In genomic region chr17:47126835-47127234, GRCh38 we compare ENCODE assay signal across 8 cellular contexts.
A peak's percentile ranks its signal among the peaks of the same experiment; 100 is the strongest.
DNase-seq lines count a peak whose midpoint lies in the region; ATAC-seq and TF ChIP-seq lines count a peak whose summit lies in the region.
"Not testable (repeated sequence)": the region's sequence is repeated elsewhere in the genome, so short reads cannot be mapped to it uniquely, and the experiment has no call there.

No MANE protein-coding gene starts in this region.

- not testable (repeated sequence) for H3K4me1 ChIP-seq in HEK293 (ENCODE audit: control insufficient read depth, insufficient read depth, low read length); mesenchymal stem cell (ENCODE audit: control insufficient read depth, insufficient read depth, low read depth, low read length)
- H3K4me1 ChIP-seq in thyroid gland = peaks cover 4 to 11% of the 10 kb centered on the region in 2 donors

- H3K36me3 ChIP-seq in HEK293 (ENCODE audit: control insufficient read depth in 2 of 2, insufficient read depth in 1 of 2, low read length in 2 of 2) = peaks cover 87% of the 10 kb centered on the region in 2 experiments
- H3K36me3 ChIP-seq in mesenchymal stem cell (ENCODE audit: control insufficient read depth in 1 of 2, insufficient read depth in 2 of 2, low read depth in 1 of 2, low read length in 2 of 2) = peaks cover 38 to 87% of the 10 kb centered on the region in 2 experiments
- peaks cover 29 to 30% of the 10 kb centered on the region in 2 donors for H3K36me3 ChIP-seq in thyroid gland

- H3K18ac ChIP-seq in mesenchymal stem cell (ENCODE audit: low read depth in 1 of 2, low read length in 2 of 2) = not testable (repeated sequence)

- H3K4me3 Mint-ChIP-seq in WTC11 = not testable (repeated sequence)

- not testable (repeated sequence) for H2AFZ ChIP-seq in mesenchymal stem cell (ENCODE audit: low read depth, low read length)

- H3K14ac ChIP-seq in mesenchymal stem cell (ENCODE audit: low read length in 2 of 2) = not testable (repeated sequence)

- peak; percentile 13 for DNase-seq in AG10803 (ENCODE audit: low read depth)
- not testable (repeated sequence) for DNase-seq in WTC11 (ENCODE audit: low spot score); mesenchymal stem cell
- peak; percentile 9 for DNase-seq in amniotic epithelial cell (ENCODE audit: low read depth)
- peak; percentile 35 for DNase-seq in choroid plexus epithelial cell (ENCODE audit: low read depth)
- peak; percentile 14 for DNase-seq in iris pigment epithelial cell (ENCODE audit: low read depth)
- peak in 1 of 2 donors; percentile 27 for DNase-seq in thyroid gland

- intact Hi-C loops in thyroid gland (cut with DNase I) = not testable (repeated sequence)

- H3K4ac ChIP-seq in mesenchymal stem cell (ENCODE audit: low read depth in 1 of 2, low read length in 2 of 2) = not testable (repeated sequence)

- H3K4me1 Mint-ChIP-seq in WTC11 = not testable (repeated sequence)

- not testable (repeated sequence) for H3K27ac ChIP-seq in HEK293 (ENCODE audit: extremely low read depth, low read depth, low read length); mesenchymal stem cell (ENCODE audit: low read length, poor library complexity, severe bottlenecking)
- H3K27ac ChIP-seq in thyroid gland = peak overlapping the region in 2 of 3 donors; percentile 44 to 65

- not testable (repeated sequence) for H3K27me3 Mint-ChIP-seq in WTC11 (ENCODE audit: low read depth)

- not testable (repeated sequence) for H3K4me2 ChIP-seq in mesenchymal stem cell (ENCODE audit: low read length, poor library complexity, severe bottlenecking)

- H4K8ac ChIP-seq in mesenchymal stem cell (ENCODE audit: low read length) = peak overlapping the region; percentile 37

- CTCF ChIA-PET in HEK293 (lab: Yijun Ruan, JAX) = interaction anchor here (0.8 to 1.0 kb wide), 3 partner anchors 75 to 190 kb away, joined by 3 to 5 read pairs (median 4); no protein-coding TSS in a partner anchor
- CTCF ChIA-PET in WTC11 (lab: Charles Lee) = interaction anchor here (1.4 kb wide), 1 partner anchor 184 kb away, joined by 5 read pairs; no protein-coding TSS in a partner anchor

- ATAC-seq in WTC11 = not testable (repeated sequence)

- not testable (repeated sequence) for H2BK15ac ChIP-seq in mesenchymal stem cell (ENCODE audit: low read depth, poor library complexity, severe bottlenecking)

- not testable (repeated sequence) for H3K9ac ChIP-seq in mesenchymal stem cell (ENCODE audit: low read length)

- 100% methylated on average over 3 of the region's 3 CpGs for WGBS in mesenchymal stem cell
- WGBS in thyroid gland, 2 donors = 92 to 93% methylated on average over 3 of the region's 3 CpGs

- H3K27me3 ChIP-seq in mesenchymal stem cell (ENCODE audit: control insufficient read depth in 1 of 2, insufficient read depth in 1 of 2, low read length in 2 of 2); thyroid gland: not testable (repeated sequence)

- peaks cover 37% of the 10 kb centered on the region for H3K36me3 Mint-ChIP-seq in WTC11

- not testable (repeated sequence) for H3K79me1 ChIP-seq in mesenchymal stem cell (replicated peaks; ENCODE audit: low read length, poor library complexity, severe bottlenecking)

- not testable (repeated sequence) for H2AK5ac ChIP-seq in mesenchymal stem cell (ENCODE audit: low read length, severe bottlenecking)

- not testable (repeated sequence) for H3K9me3 ChIP-seq in HEK293 (ENCODE audit: control insufficient read depth, insufficient read depth, low read depth, low read length); mesenchymal stem cell (ENCODE audit: control insufficient read depth, low read length); thyroid gland

- H3K23ac ChIP-seq in mesenchymal stem cell (ENCODE audit: low read length in 2 of 2) = not testable (repeated sequence)

- not testable (repeated sequence) for H3K9me3 Mint-ChIP-seq in WTC11

- not testable (repeated sequence) for TF ChIP-seq POLR2A in thyroid gland (IDR thresholded peaks at IDR 0.05)

- not testable (repeated sequence) for H4K91ac ChIP-seq in mesenchymal stem cell (ENCODE audit: low read length)

- POLR2A ChIA-PET in HEK293 (lab: Yijun Ruan, JAX) = not testable (repeated sequence)
- POLR2A ChIA-PET in WTC11 (lab: Charles Lee) = interaction anchor here (0.6 kb wide), 1 partner anchor 225 kb away, joined by 4 read pairs; no protein-coding TSS in a partner anchor

- not testable (repeated sequence) for TF ChIP-seq CTCF in AG10803 (conservative IDR thresholded peaks at IDR 0.05; ENCODE audit: low read length); HEK293 (tag by site-specific recombination; IDR thresholded peaks at IDR 0.05); WTC11 (IDR thresholded peaks at IDR 0.05); choroid plexus epithelial cell (conservative IDR thresholded peaks at IDR 0.05; ENCODE audit: low read depth, low read length); thyroid gland (IDR thresholded peaks at IDR 0.05)

- H3K27ac Mint-ChIP-seq in WTC11 = not testable (repeated sequence)

- not testable (repeated sequence) for H3K4me3 ChIP-seq in AG10803 (ENCODE audit: low read length); HEK293 (ENCODE audit: low read depth, low read length); choroid plexus epithelial cell (ENCODE audit: low read depth, low read length); mesenchymal stem cell (ENCODE audit: insufficient read depth in 1 of 2, low read depth in 1 of 2, low read length in 2 of 2); thyroid gland (replicated peaks in 1 of 3)

- H2BK120ac ChIP-seq in mesenchymal stem cell (ENCODE audit: low read depth, low read length) = not testable (repeated sequence)

- peak overlapping the region; percentile 44 for H2BK5ac ChIP-seq in mesenchymal stem cell (ENCODE audit: low read depth, low read length, poor library complexity, severe bottlenecking)

- H2BK12ac ChIP-seq in mesenchymal stem cell (ENCODE audit: low read length in 2 of 2) = not testable (repeated sequence)

TF ChIP-seq in HEK293, 187 proteins besides CTCF, POLR2A, EP300 and RAD21:
- peak; percentile 91 for TF ChIP-seq ZNF121 (tag by site-specific recombination; IDR thresholded peaks at IDR 0.05)
TF ChIP-seq in HEK293: peak in this region for 1; not testable (repeated sequence) for 186.

TF ChIP-seq in WTC11, 78 proteins besides CTCF, POLR2A, EP300 and RAD21:
- TF ChIP-seq ZNF121 (CRISPR knock-in tag; IDR thresholded peaks at IDR 0.05) = peak; percentile 70
TF ChIP-seq in WTC11: peak in this region for 1; not testable (repeated sequence) for 77.
